9 cellular contexts compared by ENCODE assay signal in genomic region chr16:75764154-75764768, GRCh38. TPM values are rescaled to one million over a fixed set of nuclear protein-coding genes. Genes with fewer than 3 reads are reported as not detected.
DNase-seq lines count a peak whose midpoint lies in the region; ATAC-seq and TF ChIP-seq lines count a peak whose summit lies in the region.
"Had no signal": no experiment of that assay in that cellular context is flagged by ENCODE, and none has a peak within 500 bp of the region (broad histone marks: within the 10 kb centered on the region; RNA-seq: fewer than 3 reads in every experiment).

No MANE protein-coding gene starts in this region.

- H3K4me3 Mint-ChIP-seq in activated B cell treated with CpG ODN at 0.5 μM for 24 hours (no peak overlapping the region), chondrocyte (ENCODE audit: unreplicated experiment) (no peak overlapping the region)

- H3K4me1 Mint-ChIP-seq in activated B cell treated with CpG ODN at 0.5 μM for 24 hours (peaks cover 25% of the 10 kb centered on the region), chondrocyte (ENCODE audit: low read depth) (no peaks in the 10 kb centered on the region)

- H3K36me3 Mint-ChIP-seq in activated B cell treated with CpG ODN at 0.5 μM for 24 hours (ENCODE audit: low read depth) (no peaks in the 10 kb centered on the region), chondrocyte (ENCODE audit: low read depth) (no peaks in the 10 kb centered on the region)

- H3K27me3 ChIP-seq in BJ (ENCODE audit: control insufficient read depth, insufficient read depth, low read length) = no peaks in the 10 kb centered on the region

- H3K27ac Mint-ChIP-seq in activated B cell treated with CpG ODN at 0.5 μM for 24 hours = no peak overlapping the region
- H3K27ac Mint-ChIP-seq in chondrocyte (ENCODE audit: unreplicated experiment) = no peak overlapping the region

- CTCF ChIA-PET in BJ (lab: Yijun Ruan, JAX) (interaction anchor here (0.6 to 2.9 kb wide), 22 partner anchors 10 to 565 kb away, joined by 3 to 27 read pairs (median 4); partner anchors contain the start of genes ADAT1 and TMEM170A), activated B cell treated with CpG ODN at 0.5 μM for 24 hours (lab: Charles Lee) (interaction anchor here (0.6 to 2.0 kb wide), 19 partner anchors 10 to 565 kb away, joined by 3 to 27 read pairs (median 5); partner anchors contain the start of genes ADAT1, KARS1 and TERF2IP)

- no peaks in the 10 kb centered on the region for H3K36me3 ChIP-seq in BJ (ENCODE audit: control insufficient read depth, insufficient read depth, low read length)

- no peak overlapping the region for H3K4me3 ChIP-seq in BJ (ENCODE audit: low read depth, low read length)
- H3K4me3 ChIP-seq: SK-N-MC had no signal

- TF ChIP-seq CTCF in BJ (IDR thresholded peaks at IDR 0.05; ENCODE audit: insufficient read depth, low read depth, low read length) (peak; percentile 80), activated B cell treated with CpG ODN at 0.5 μM for 24 hours (IDR thresholded peaks at IDR 0.05) (peak; percentile 37), chondrocyte (IDR thresholded peaks at IDR 0.05) (peak; percentile 88)

- POLR2A ChIA-PET in BJ (lab: Charles Lee) = interaction anchor here (0.5 kb wide), 2 partner anchors 61 to 114 kb away, joined by 3 to 9 read pairs; no protein-coding TSS in a partner anchor
- POLR2A ChIA-PET in activated B cell treated with CpG ODN at 0.5 μM for 24 hours (lab: Charles Lee) = interaction anchor here (1.0 to 4.6 kb wide), 3 partner anchors 116 to 565 kb away, joined by 5 to 31 read pairs (median 7); partner anchors contain the start of genes ADAT1, KARS1 and TERF2IP

- ATAC-seq in GM18909 (IDR thresholded peaks at IDR 0.05; ENCODE audit: poor library complexity, unreplicated experiment) (peak; percentile 90), HG03103 (IDR thresholded peaks at IDR 0.05; ENCODE audit: low read depth, unreplicated experiment) (peak; percentile 88), activated B cell treated with CpG ODN at 0.5 μM for 24 hours (ENCODE audit: low read depth) (peak; percentile 56), left lobe of liver (peak; percentile 97)

- intact Hi-C loops in activated B cell treated with CpG ODN at 0.5 μM for 24 hours (cut with micrococcal nuclease) = loop anchor here (1.0 to 10.0 kb wide), 10 partner anchors 116 to 1059 kb away; partner anchors contain the start of genes ADAT1 and MLKL

- H3K9me3 Mint-ChIP-seq in activated B cell treated with CpG ODN at 0.5 μM for 24 hours = no peaks in the 10 kb centered on the region
- no peaks in the 10 kb centered on the region for H3K9me3 Mint-ChIP-seq in chondrocyte (ENCODE audit: low read depth)

- H3K27me3 Mint-ChIP-seq in activated B cell treated with CpG ODN at 0.5 μM for 24 hours (peaks cover 6% of the 10 kb centered on the region), chondrocyte (ENCODE audit: low read depth) (peaks cover 22% of the 10 kb centered on the region)

- DNase-seq in BJ (ENCODE audit: low read depth) (no peak), NCI-H2196 (lab: John Stamatoyannopoulos, UW; ENCODE audit: unreplicated experiment) (peak; percentile 14), activated B cell treated with CpG ODN at 0.5 μM for 24 hours (no peak), chondrocyte (ENCODE audit: low spot score) (no peak), left lobe of liver (ENCODE audit: low spot score) (peak; percentile 48)
- DNase-seq in stimulated activated CD8-positive, alpha-beta memory T cell treated with anti-CD3 and anti-CD28 coated beads, Interleukin-12 subunit alpha, Interleukin-12 subunit beta, amount 100 ng/mL, for 1 hour (ENCODE audit: low read depth) = peak; percentile 37

RNA-seq across cellular contexts. Expression of gene CPHXL, which starts 38.0 kb away (rescaled TPM):
- polyA plus RNA-seq in BJ (2011; rRNA removed) = not detected in 2 replicates
- not detected in 2 replicates for polyA minus RNA-seq in BJ (2011; rRNA and poly(A)+ RNA removed)
- not detected in 2 replicates for total RNA-seq in activated B cell treated with CpG ODN at 0.5 μM for 24 hours
- not detected in 3 replicates for total RNA-seq in chondrocyte
- not detected for total RNA-seq in left lobe of liver

Comparison
In these comparisons a context has a peak if more than half of its experiments do, and no peak if none do; other contexts are left out.
1. DNase-seq: peak in NCI-H2196 (single experiment), left lobe of liver (single experiment) and stimulated activated CD8-positive, alpha-beta memory T cell treated with anti-CD3 and anti-CD28 coated beads, Interleukin-12 subunit alpha, Interleukin-12 subunit beta, amount 100 ng/mL, for 1 hour (single experiment); none in BJ (single experiment), activated B cell treated with CpG ODN at 0.5 μM for 24 hours (single experiment) and chondrocyte (single experiment).
2. CTCF ChIP-seq: peak in every context shown above with its lines; median percentile 88 in chondrocyte; 80 in BJ; 37 in activated B cell treated with CpG ODN at 0.5 μM for 24 hours.
3. Peak in every context shown above with its lines, with median percentiles within 50 percentile points of each other: ATAC-seq.